ENCODE assay signal across 11 cellular contexts in the genomic region with DNA sequence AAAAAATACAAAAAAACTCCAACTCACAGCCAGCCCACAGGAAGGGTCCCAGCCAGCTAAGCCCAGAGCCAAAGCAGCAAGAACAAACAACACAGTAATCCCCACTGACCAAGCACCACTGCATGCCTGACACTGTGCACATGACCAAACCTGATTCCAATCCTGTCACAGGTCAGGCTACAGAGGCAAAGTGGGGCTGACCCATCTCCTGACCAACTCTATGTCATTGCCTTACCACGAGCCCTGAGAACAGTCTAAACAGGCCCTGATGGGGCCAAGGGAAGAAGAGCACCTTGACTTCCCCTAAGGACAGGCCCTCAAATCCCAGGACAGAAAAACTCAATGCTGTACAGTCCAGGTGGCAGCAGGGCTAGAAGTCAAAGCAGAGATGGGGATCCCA. TPM values are rescaled to one million over a fixed set of nuclear protein-coding genes. Genes with fewer than 3 reads are reported as not detected.
DNase-seq lines count a peak whose midpoint lies in the region; ATAC-seq, FAIRE-seq and TF ChIP-seq lines count a peak whose summit lies in the region.
"Had no signal": no experiment of that assay in that cellular context is flagged by ENCODE, and none has a peak within 500 bp of the region (broad histone marks: within the 10 kb centered on the region; RNA-seq: fewer than 3 reads in every experiment).

No MANE protein-coding gene starts in this region.

- H3K4me3 Mint-ChIP-seq in activated CD4-positive, alpha-beta memory T cell treated with anti-CD3 and anti-CD28 coated beads, Interleukin-2, amount 10 ng/mL, durations not matched to agents 7 days and 5 days: peak overlapping the region; percentile 1
- no peak overlapping the region for H3K4me3 Mint-ChIP-seq in activated CD4-positive, alpha-beta memory T cell treated with anti-CD3 and anti-CD28 coated beads for 36 hours
- no peak overlapping the region for H3K4me3 Mint-ChIP-seq in memory B cell

- H3K36me3 Mint-ChIP-seq in activated CD4-positive, alpha-beta memory T cell treated with anti-CD3 and anti-CD28 coated beads, Interleukin-2, amount 10 ng/mL, durations not matched to agents 7 days and 5 days (ENCODE audit: low read depth): peaks cover 29% of the 10 kb centered on the region
- H3K36me3 Mint-ChIP-seq in activated CD4-positive, alpha-beta memory T cell treated with anti-CD3 and anti-CD28 coated beads for 36 hours: peaks cover under 1% of the 10 kb centered on the region
- H3K36me3 Mint-ChIP-seq in memory B cell: peaks cover 9% of the 10 kb centered on the region

- H3K27ac Mint-ChIP-seq in activated CD4-positive, alpha-beta memory T cell treated with anti-CD3 and anti-CD28 coated beads, Interleukin-2, amount 10 ng/mL, durations not matched to agents 7 days and 5 days: no peak overlapping the region
- H3K27ac Mint-ChIP-seq in activated CD4-positive, alpha-beta memory T cell treated with anti-CD3 and anti-CD28 coated beads for 36 hours: no peak overlapping the region
- H3K27ac Mint-ChIP-seq in memory B cell: peak overlapping the region; percentile 85

- TF ChIP-seq CTCF in choroid plexus epithelial cell (conservative IDR thresholded peaks at IDR 0.05; ENCODE audit: low read depth, low read length) (no peak), upper lobe of right lung (IDR thresholded peaks at IDR 0.05) (no peak)

- no peak for FAIRE-seq in RCC 7860 (lab: Jason Lieb, UNC)

- H3K36me3 ChIP-seq in upper lobe of right lung: peaks cover 19% of the 10 kb centered on the region

- ATAC-seq in memory B cell (ENCODE audit: low read depth) (no peak), upper lobe of right lung (no peak)
- ATAC-seq: naive thymus-derived CD4-positive, alpha-beta T cell had no signal

- intact Hi-C loops in activated CD4-positive, alpha-beta memory T cell treated with anti-CD3 and anti-CD28 coated beads for 36 hours (cut with micrococcal nuclease): loop anchor here (5.0 kb wide), 1 partner anchor 584 kb away; a partner anchor contains a TSS
- intact Hi-C loops in upper lobe of right lung (cut with DNase I): no loop called here

- H3K4me1 ChIP-seq in upper lobe of right lung: peaks cover 27% of the 10 kb centered on the region

- POLR2A ChIA-PET in activated CD4-positive, alpha-beta memory T cell treated with anti-CD3 and anti-CD28 coated beads, Interleukin-2, amount 10 ng/mL, durations not matched to agents 7 days and 5 days (lab: Charles Lee): no interaction called here
- POLR2A ChIA-PET in activated CD4-positive, alpha-beta memory T cell treated with anti-CD3 and anti-CD28 coated beads for 36 hours (lab: Charles Lee): no interaction called here

- H3K27me3 Mint-ChIP-seq in activated CD4-positive, alpha-beta memory T cell treated with anti-CD3 and anti-CD28 coated beads, Interleukin-2, amount 10 ng/mL, durations not matched to agents 7 days and 5 days: no peaks in the 10 kb centered on the region
- H3K27me3 Mint-ChIP-seq in activated CD4-positive, alpha-beta memory T cell treated with anti-CD3 and anti-CD28 coated beads for 36 hours: no peaks in the 10 kb centered on the region
- H3K27me3 Mint-ChIP-seq in memory B cell: no peaks in the 10 kb centered on the region
- H3K27me3 Mint-ChIP-seq: naive thymus-derived CD4-positive, alpha-beta T cell had no signal

- no peaks in the 10 kb centered on the region for H3K9me3 ChIP-seq in upper lobe of right lung

- no peak for DNase-seq in activated CD4-positive, alpha-beta memory T cell treated with anti-CD3 and anti-CD28 coated beads, Interleukin-2, amount 10 ng/mL, durations not matched to agents 7 days and 5 days
- no peak for DNase-seq in activated CD4-positive, alpha-beta memory T cell treated with anti-CD3 and anti-CD28 coated beads for 36 hours
- DNase-seq in choroid plexus epithelial cell (ENCODE audit: low read depth) (peak; percentile 64), memory B cell (ENCODE audit: low spot score in 2 of 2) (no peak), upper lobe of right lung (peak; percentile 10), SKM-1 treated with dmso at 0.1 percent for 144 hours (lab: John Stamatoyannopoulos, UW; ENCODE audit: unreplicated experiment) (no peak), RCC 7860 (ENCODE audit: low spot score) (no peak), GM19240 (ENCODE audit: insufficient read length, low spot score) (no peak)
- DNase-seq: ACHN; effector CD4-positive, alpha-beta T cell; naive thymus-derived CD4-positive, alpha-beta T cell had no signal

- CTCF ChIA-PET in activated CD4-positive, alpha-beta memory T cell treated with anti-CD3 and anti-CD28 coated beads, Interleukin-2, amount 10 ng/mL, durations not matched to agents 7 days and 5 days (lab: Charles Lee): interaction anchor here (1.0 kb wide), 1 partner anchor 82 kb away, joined by 3 read pairs; no protein-coding TSS in a partner anchor
- CTCF ChIA-PET in activated CD4-positive, alpha-beta memory T cell treated with anti-CD3 and anti-CD28 coated beads for 36 hours (lab: Charles Lee): interaction anchor here (2.5 kb wide), 1 partner anchor 83 kb away, joined by 13 read pairs; no protein-coding TSS in a partner anchor

- H3K4me3 ChIP-seq in choroid plexus epithelial cell (ENCODE audit: low read depth, low read length) (peak overlapping the region; percentile 95), upper lobe of right lung (peak overlapping the region; percentile 93)

- H3K27me3 ChIP-seq in upper lobe of right lung: no peaks in the 10 kb centered on the region

- peak overlapping the region; percentile 1 for H3K27ac ChIP-seq in upper lobe of right lung

- peaks cover 39% of the 10 kb centered on the region for H3K4me1 Mint-ChIP-seq in activated CD4-positive, alpha-beta memory T cell treated with anti-CD3 and anti-CD28 coated beads, Interleukin-2, amount 10 ng/mL, durations not matched to agents 7 days and 5 days
- peaks cover 29% of the 10 kb centered on the region for H3K4me1 Mint-ChIP-seq in activated CD4-positive, alpha-beta memory T cell treated with anti-CD3 and anti-CD28 coated beads for 36 hours (ENCODE audit: low read depth)
- H3K4me1 Mint-ChIP-seq in memory B cell: peaks cover 36% of the 10 kb centered on the region

- no peaks in the 10 kb centered on the region for H3K9me3 Mint-ChIP-seq in activated CD4-positive, alpha-beta memory T cell treated with anti-CD3 and anti-CD28 coated beads, Interleukin-2, amount 10 ng/mL, durations not matched to agents 7 days and 5 days
- no peaks in the 10 kb centered on the region for H3K9me3 Mint-ChIP-seq in activated CD4-positive, alpha-beta memory T cell treated with anti-CD3 and anti-CD28 coated beads for 36 hours
- H3K9me3 Mint-ChIP-seq in memory B cell: no peaks in the 10 kb centered on the region

RNA-seq across cellular contexts. Expression of a gene that starts 2.4 kb away (rescaled TPM):
- 10 to 100 TPM; 54.7 to 56.1 TPM for total RNA-seq in activated CD4-positive, alpha-beta memory T cell treated with anti-CD3 and anti-CD28 coated beads, Interleukin-2, amount 10 ng/mL, durations not matched to agents 7 days and 5 days
- total RNA-seq in activated CD4-positive, alpha-beta memory T cell treated with anti-CD3 and anti-CD28 coated beads for 36 hours: 10 to 100 TPM; 22.7 to 22.8 TPM
- total RNA-seq in upper lobe of right lung: 108 TPM

RNA-seq across cellular contexts. Expression of a gene that starts 41.9 kb away (rescaled TPM):
- 1 to 10 TPM; 4.2 to 4.4 TPM for total RNA-seq in activated CD4-positive, alpha-beta memory T cell treated with anti-CD3 and anti-CD28 coated beads, Interleukin-2, amount 10 ng/mL, durations not matched to agents 7 days and 5 days
- total RNA-seq in activated CD4-positive, alpha-beta memory T cell treated with anti-CD3 and anti-CD28 coated beads for 36 hours: 1 to 10 TPM; 5.7 to 6.7 TPM
- total RNA-seq in upper lobe of right lung: 4.7 TPM

RNA-seq across cellular contexts. Expression of a gene that starts 59.3 kb away (rescaled TPM):
- total RNA-seq in activated CD4-positive, alpha-beta memory T cell treated with anti-CD3 and anti-CD28 coated beads, Interleukin-2, amount 10 ng/mL, durations not matched to agents 7 days and 5 days: 100 to 1,000 TPM; 109 to 121 TPM
- total RNA-seq in activated CD4-positive, alpha-beta memory T cell treated with anti-CD3 and anti-CD28 coated beads for 36 hours: 100 to 1,000 TPM; 117 to 126 TPM
- total RNA-seq in upper lobe of right lung: 92.2 TPM

RNA-seq across cellular contexts. Expression of a gene that starts 60.0 kb away (rescaled TPM):
- 10 to 100 TPM; 10.8 to 12.1 TPM for total RNA-seq in activated CD4-positive, alpha-beta memory T cell treated with anti-CD3 and anti-CD28 coated beads, Interleukin-2, amount 10 ng/mL, durations not matched to agents 7 days and 5 days
- 10 to 100 TPM; 14.4 to 14.8 TPM for total RNA-seq in activated CD4-positive, alpha-beta memory T cell treated with anti-CD3 and anti-CD28 coated beads for 36 hours
- 14.0 TPM for total RNA-seq in upper lobe of right lung

Comparison
In these comparisons a context has a peak if more than half of its experiments do, and no peak if none do; other contexts are left out.
1. DNase-seq: peak in choroid plexus epithelial cell (single experiment) and upper lobe of right lung (single experiment); none in activated CD4-positive, alpha-beta memory T cell treated with anti-CD3 and anti-CD28 coated beads, Interleukin-2, amount 10 ng/mL, durations not matched to agents 7 days and 5 days (single experiment), activated CD4-positive, alpha-beta memory T cell treated with anti-CD3 and anti-CD28 coated beads for 36 hours (single experiment), memory B cell (0 of 2), SKM-1 treated with dmso at 0.1 percent for 144 hours (single experiment), RCC 7860 (single experiment) and GM19240 (single experiment).